8 cellular contexts compared by ENCODE assay signal in the genomic region with DNA sequence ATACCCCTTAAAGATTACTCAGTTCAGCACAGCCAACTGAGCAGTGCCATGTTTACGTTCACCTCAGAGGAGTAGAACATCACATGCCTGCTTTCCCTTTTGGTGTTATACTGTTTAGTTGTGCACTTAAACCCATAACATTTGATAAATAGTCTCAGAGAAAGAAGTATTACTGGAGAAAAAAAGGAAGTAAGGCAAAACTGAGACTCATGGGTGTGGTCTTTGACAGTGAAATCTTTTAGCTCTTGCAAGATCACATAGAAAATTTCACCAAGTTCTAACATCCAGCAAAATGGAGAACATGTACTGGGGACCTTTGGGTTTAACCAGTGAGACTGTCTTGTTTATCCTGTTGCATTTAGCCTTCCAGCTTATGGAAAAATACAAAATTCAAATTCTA. TPM values are rescaled to one million over a fixed set of nuclear protein-coding genes. Genes with fewer than 3 reads are reported as not detected.
DNase-seq lines count a peak whose midpoint lies in the region; ATAC-seq and TF ChIP-seq lines count a peak whose summit lies in the region.
"Had no signal": no experiment of that assay in that cellular context is flagged by ENCODE, and none has a peak within 500 bp of the region (broad histone marks: within the 10 kb centered on the region; RNA-seq: fewer than 3 reads in every experiment).

No MANE protein-coding gene starts in this region.

- H3K9me3 Mint-ChIP-seq in activated B cell treated with CpG ODN at 0.5 μM for 24 hours (no peaks in the 10 kb centered on the region), osteocyte (ENCODE audit: unreplicated experiment) (no peaks in the 10 kb centered on the region)
- H3K9me3 Mint-ChIP-seq: nephron had no signal

- H3K27me3 Mint-ChIP-seq in activated B cell treated with CpG ODN at 0.5 μM for 24 hours (no peaks in the 10 kb centered on the region), osteocyte (ENCODE audit: unreplicated experiment) (no peaks in the 10 kb centered on the region)

- TF ChIP-seq CTCF in activated B cell treated with CpG ODN at 0.5 μM for 24 hours (IDR thresholded peaks at IDR 0.05): no peak
- TF ChIP-seq CTCF in osteocyte (IDR thresholded peaks at IDR 0.05): no peak

- H3K4me3 Mint-ChIP-seq in activated B cell treated with CpG ODN at 0.5 μM for 24 hours: peak overlapping the region; percentile 64
- H3K4me3 Mint-ChIP-seq in osteocyte (ENCODE audit: unreplicated experiment): no peak overlapping the region
- H3K4me3 Mint-ChIP-seq: nephron had no signal

- DNase-seq in activated B cell treated with CpG ODN at 0.5 μM for 24 hours (no peak), osteocyte (ENCODE audit: extremely low spot score, unreplicated experiment) (no peak), DMS79 (lab: John Stamatoyannopoulos, UW) (no peak), medulla oblongata (ENCODE audit: extremely low spot score) (no peak), NCI-H1105 treated with DMSO at 0.1 percent for 48 hours (lab: John Stamatoyannopoulos, UW) (no peak)

- POLR2A ChIA-PET in activated B cell treated with CpG ODN at 0.5 μM for 24 hours (lab: Charles Lee): interaction anchor here (0.6 to 1.0 kb wide), 3 partner anchors 28 to 1637 kb away, joined by 3 to 5 read pairs (median 3); no protein-coding TSS in a partner anchor

- CTCF ChIA-PET in activated B cell treated with CpG ODN at 0.5 μM for 24 hours (lab: Charles Lee): interaction anchor here (1.2 kb wide), 1 partner anchor 102 kb away, joined by 5 read pairs; no protein-coding TSS in a partner anchor

- intact Hi-C loops in activated B cell treated with CpG ODN at 0.5 μM for 24 hours (cut with micrococcal nuclease): loop anchor here (1.0 to 10.0 kb wide), 3 partner anchors 1149 to 1881 kb away; partner anchors contain the start of genes IFIH1, MARCHF7 and WDSUB1

- ATAC-seq in GM19372 (IDR thresholded peaks at IDR 0.05; ENCODE audit: low read depth, unreplicated experiment) (peak; percentile 29), HG03175 (IDR thresholded peaks at IDR 0.05; ENCODE audit: unreplicated experiment) (peak; percentile 29), activated B cell treated with CpG ODN at 0.5 μM for 24 hours (ENCODE audit: low read depth) (peak; percentile 31)

- peaks cover 44% of the 10 kb centered on the region for H3K36me3 Mint-ChIP-seq in activated B cell treated with CpG ODN at 0.5 μM for 24 hours (ENCODE audit: low read depth)
- peaks cover 25% of the 10 kb centered on the region for H3K36me3 Mint-ChIP-seq in osteocyte (ENCODE audit: unreplicated experiment)

- H3K4me1 Mint-ChIP-seq in activated B cell treated with CpG ODN at 0.5 μM for 24 hours (peaks cover 93% of the 10 kb centered on the region), osteocyte (ENCODE audit: unreplicated experiment) (peaks cover 70% of the 10 kb centered on the region)

- H3K27ac Mint-ChIP-seq in activated B cell treated with CpG ODN at 0.5 μM for 24 hours (peak overlapping the region; percentile 94), osteocyte (ENCODE audit: unreplicated experiment) (peak overlapping the region; percentile 84)
- H3K27ac Mint-ChIP-seq: nephron had no signal

RNA-seq across cellular contexts. Expression of gene TANK, which starts 5.6 kb away (rescaled TPM):
- total RNA-seq in activated B cell treated with CpG ODN at 0.5 μM for 24 hours (130 and 150 TPM in 2 replicates), osteocyte (66.4 and 73.8 TPM in 2 replicates)
